2 cellular contexts compared by ENCODE assay signal in genomic region chr4:183495182-183495581, GRCh38.
TF ChIP-seq lines count a peak whose summit lies in the region.

No MANE protein-coding gene starts in this region.

TF ChIP-seq in HepG2, 621 proteins besides CTCF, POLR2A, EP300 and RAD21 (continues in another document):
- TF ChIP-seq HIC2 (CRISPR knock-in tag; IDR thresholded peaks at IDR 0.05; ENCODE audit: low read depth) (no peak), ATF7 (IDR thresholded peaks at IDR 0.05) (0 out of 2 replicates have a peak, but pooled peaks have one; percentile 5), ATF7 (CRISPR knock-in tag; IDR thresholded peaks at IDR 0.05) (no peak), ZXDC (CRISPR knock-in tag; IDR thresholded peaks at IDR 0.05) (no peak), MTERF4 (CRISPR knock-in tag; IDR thresholded peaks at IDR 0.05) (no peak), AHDC1 (CRISPR knock-in tag; IDR thresholded peaks at IDR 0.05; ENCODE audit: borderline replicate concordance) (no peak), GMEB1 (CRISPR knock-in tag; IDR thresholded peaks at IDR 0.05; ENCODE audit: borderline replicate concordance) (no peak)

TF ChIP-seq in SK-N-SH treated with all-trans-retinoic acid at 6 μM for 48 hours, 23 proteins besides CTCF, POLR2A, EP300 and RAD21:
- no peak for TF ChIP-seq POU6F1 (CRISPR knock-in tag; IDR thresholded peaks at IDR 0.05; ENCODE audit: borderline replicate concordance, low read depth)
- no peak for TF ChIP-seq ZC3H10 (CRISPR knock-in tag; IDR thresholded peaks at IDR 0.05)
- no peak for TF ChIP-seq ARNTL (CRISPR knock-in tag; IDR thresholded peaks at IDR 0.05; ENCODE audit: borderline replicate concordance, low read depth)
- TF ChIP-seq CSRNP3 (CRISPR knock-in tag; IDR thresholded peaks at IDR 0.05): no peak
- TF ChIP-seq ZFP3 (CRISPR knock-in tag; IDR thresholded peaks at IDR 0.05): no peak
